ENCODE assay signal across 8 cellular contexts in the genomic region with DNA sequence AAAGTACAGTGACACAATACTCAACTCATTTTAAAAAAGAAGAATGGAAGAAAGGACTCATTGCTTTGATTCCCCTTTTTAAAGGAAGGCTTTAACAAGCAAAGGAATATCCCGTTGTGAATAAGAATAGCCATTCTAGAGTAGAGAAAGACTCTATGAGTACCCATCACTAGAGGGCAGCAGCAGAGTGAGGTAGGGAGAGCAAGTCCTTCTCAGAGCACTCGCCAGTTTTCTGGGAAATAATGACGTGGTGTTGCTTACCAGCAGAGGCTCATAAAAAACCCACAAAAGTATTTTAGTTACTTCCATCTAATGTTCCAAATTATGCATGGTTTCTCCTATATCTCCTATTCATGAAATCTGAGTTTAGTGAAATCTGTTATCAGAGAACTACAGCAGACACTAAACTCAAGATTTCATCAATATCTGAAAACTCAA.
DNase-seq lines count a peak whose midpoint lies in the region; ATAC-seq and FAIRE-seq lines count a peak whose summit lies in the region.

No MANE protein-coding gene starts in this region.

- H3K4me3 Mint-ChIP-seq in naive thymus-derived CD4-positive, alpha-beta T cell, result peak overlapping the region in 1 of 10 donors; percentile 53

- no peaks in the 10 kb centered on the region for H3K9me3 Mint-ChIP-seq in naive thymus-derived CD4-positive, alpha-beta T cell

- peak; percentile 85 for ATAC-seq in GM19455 (IDR thresholded peaks at IDR 0.05; ENCODE audit: unreplicated experiment)
- ATAC-seq in naive thymus-derived CD4-positive, alpha-beta T cell, result peak; percentile 97

- peaks cover 0 to 18% (median 12%) of the 10 kb centered on the region in 7 donors for H3K4me1 Mint-ChIP-seq in naive thymus-derived CD4-positive, alpha-beta T cell

- peak; percentile 79 for DNase-seq in COLO668 (lab: John Stamatoyannopoulos, UW; ENCODE audit: unreplicated experiment)
- DNase-seq in HTR-8/SVneo (ENCODE audit: insufficient read length, low spot score), result peak; percentile 46
- peak; percentile 66 for DNase-seq in NOMO-1 treated with dmso at 0.1 percent for 144 hours (lab: John Stamatoyannopoulos, UW; ENCODE audit: unreplicated experiment)
- peak; percentile 61 for DNase-seq in activated CD8-positive, alpha-beta memory T cell treated with anti-CD3 and anti-CD28 coated beads, Interleukin-2, amount 50 U/mL, for 4 hours
- peak; percentile 43 for DNase-seq in epithelial cell of prostate (ENCODE audit: low read depth, low spot score)
- peak in 8 of 9 donors; percentile 51 to 79 (median 71) for DNase-seq in naive thymus-derived CD4-positive, alpha-beta T cell
- DNase-seq in stimulated activated naive CD4-positive, alpha-beta T cell (lab: John Stamatoyannopoulos, UW), result peak; percentile 9 to 76 (median 62)

- CTCF ChIA-PET in naive thymus-derived CD4-positive, alpha-beta T cell (lab: Charles Lee), result interaction anchor here (0.9 to 6.7 kb wide), 6 partner anchors 12 to 142 kb away, joined by 3 to 78 read pairs (median 4); no protein-coding TSS in a partner anchor

- no peak for FAIRE-seq in HTR-8/SVneo (lab: Jason Lieb, UNC)

- H3K9me3 ChIP-seq in naive thymus-derived CD4-positive, alpha-beta T cell (ENCODE audit: control insufficient read depth in 2 of 3, low read length in 3 of 3), result no peaks in the 10 kb centered on the region

- no peaks in the 10 kb centered on the region for H3K27me3 Mint-ChIP-seq in naive thymus-derived CD4-positive, alpha-beta T cell

- peaks cover 0 to 5% of the 10 kb centered on the region in 2 donors for H3K4me1 ChIP-seq in naive thymus-derived CD4-positive, alpha-beta T cell (ENCODE audit: control insufficient read depth in 2 of 2, insufficient read depth in 2 of 2, low read length in 2 of 2)

- H3K36me3 ChIP-seq in naive thymus-derived CD4-positive, alpha-beta T cell (ENCODE audit: control insufficient read depth in 2 of 3, insufficient read depth in 3 of 3, low read length in 3 of 3), result peaks cover 35 to 72% (median 35%) of the 10 kb centered on the region in 3 experiments

- no peak overlapping the region for H3K27ac ChIP-seq in epithelial cell of prostate
- H3K27ac ChIP-seq in naive thymus-derived CD4-positive, alpha-beta T cell (ENCODE audit: low read depth, low read length), result no peak overlapping the region

- peaks cover 5 to 22% (median 12%) of the 10 kb centered on the region in 5 donors for H3K36me3 Mint-ChIP-seq in naive thymus-derived CD4-positive, alpha-beta T cell

- H3K4me3 ChIP-seq in naive thymus-derived CD4-positive, alpha-beta T cell (ENCODE audit: low read length), result no peak overlapping the region

- intact Hi-C loops in naive thymus-derived CD4-positive, alpha-beta T cell (cut with micrococcal nuclease), result loop anchor here (1.0 to 10.0 kb wide), 6 partner anchors 11 to 1564 kb away; partner anchors contain the start of gene USP24 (in 1 of the 2)

- POLR2A ChIA-PET in naive thymus-derived CD4-positive, alpha-beta T cell (lab: Charles Lee), result no interaction called here

- H3K27ac Mint-ChIP-seq in naive thymus-derived CD4-positive, alpha-beta T cell, result peak overlapping the region in 8 of 9 donors; percentile 55 to 76 (median 65)

- no peaks in the 10 kb centered on the region for H3K27me3 ChIP-seq in naive thymus-derived CD4-positive, alpha-beta T cell (ENCODE audit: control insufficient read depth in 2 of 2, insufficient read depth in 2 of 2, low read length in 2 of 2)
